In the genomic region with DNA sequence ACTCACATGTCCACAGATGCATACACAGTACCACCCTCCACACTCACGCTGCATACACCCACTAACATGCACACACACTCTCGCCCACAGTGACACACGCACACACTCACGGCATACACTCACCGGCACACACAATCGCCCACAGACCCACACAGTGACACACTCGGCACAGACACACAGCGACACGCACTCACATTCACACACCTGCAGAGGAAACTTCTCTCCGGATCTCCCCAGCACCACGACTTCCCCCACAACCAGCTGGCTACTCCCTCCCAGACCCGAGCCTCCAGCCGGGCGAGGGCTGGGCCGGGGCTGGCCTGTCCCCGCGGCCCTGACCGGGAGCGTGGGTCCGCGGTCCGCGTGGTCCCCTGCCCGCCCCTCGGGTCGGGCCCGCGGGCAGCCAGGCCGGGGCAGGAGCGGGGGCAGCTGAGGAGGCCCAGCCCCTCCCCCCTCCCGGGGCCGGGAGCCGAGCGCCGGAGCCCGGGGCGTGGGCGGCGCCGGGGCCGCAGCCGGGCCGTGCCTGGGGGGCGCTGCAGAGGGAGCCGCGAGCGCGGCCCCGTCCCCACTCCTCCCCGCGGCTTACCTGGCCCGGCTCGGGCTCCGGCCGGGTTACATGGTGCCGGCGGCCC, we compare ENCODE assay signal across 8 cellular contexts.
DNase-seq lines count a peak whose midpoint lies in the region; ATAC-seq lines count a peak whose summit lies in the region.

No MANE protein-coding gene starts in this region.

- H3K27ac Mint-ChIP-seq in T-helper 2 cell treated with Interferon-gamma antibody and Interleukin-4, amounts not matched to agents 5 μg/mL and 100 μg/mL, for 36 hours: no peak overlapping the region

- H3K27me3 ChIP-seq in iPS DF 6.9 (ENCODE audit: control insufficient read depth, insufficient read depth, low read length): peaks cover 6% of the 10 kb centered on the region; the same call in 1 of the 2 replicates

- WGBS in iPS DF 6.9 (ENCODE audit: insufficient coverage, insufficient read length): no CpG with 5 or more reads among the region's 57 CpGs

- DNase-seq in NCI-H82 (lab: John Stamatoyannopoulos, UW) (peak; percentile 57), NCI-H82 treated with DMSO at 0.1 percent for 48 hours (lab: John Stamatoyannopoulos, UW; ENCODE audit: unreplicated experiment) (no peak), iPS DF 6.9 (ENCODE audit: low read depth, low spot score) (no peak)
- DNase-seq in T-helper 2 cell treated with Interferon-gamma antibody and Interleukin-4, amounts not matched to agents 5 μg/mL and 100 μg/mL, for 36 hours (ENCODE audit: low spot score): no peak
- no peak for DNase-seq in stimulated activated naive CD8-positive, alpha-beta T cell treated with anti-CD3 and anti-CD28 coated beads, Interleukin-15, Interleukin-2, amounts not matched to agents 100 U/mL and 50 U/mL, for 24 hours

- no peaks in the 10 kb centered on the region for H3K9me3 Mint-ChIP-seq in T-helper 2 cell treated with Interferon-gamma antibody and Interleukin-4, amounts not matched to agents 5 μg/mL and 100 μg/mL, for 36 hours

- peak overlapping the region; percentile 73; the same call in 1 of the 2 replicates for H3K4me3 ChIP-seq in iPS DF 6.9 (ENCODE audit: low read length)

- H3K4me1 Mint-ChIP-seq in T-helper 2 cell treated with Interferon-gamma antibody and Interleukin-4, amounts not matched to agents 5 μg/mL and 100 μg/mL, for 36 hours (ENCODE audit: low read depth): peaks cover 5% of the 10 kb centered on the region

- peaks cover 4% of the 10 kb centered on the region; the same call in 1 of the 2 replicates for H3K4me1 ChIP-seq in iPS DF 6.9 (ENCODE audit: control insufficient read depth, insufficient read depth, low read length)

- no peak overlapping the region for H3K27ac ChIP-seq in iPS DF 6.9 (ENCODE audit: low read length)

- H3K36me3 ChIP-seq in iPS DF 6.9 (ENCODE audit: control insufficient read depth, insufficient read depth, low read length): no peaks in the 10 kb centered on the region

- H3K9me3 ChIP-seq in iPS DF 6.9 (ENCODE audit: control insufficient read depth, insufficient read depth, low read length): no peaks in the 10 kb centered on the region

- H3K4me3 Mint-ChIP-seq in T-helper 2 cell treated with Interferon-gamma antibody and Interleukin-4, amounts not matched to agents 5 μg/mL and 100 μg/mL, for 36 hours: peak overlapping the region; percentile 73

- H3K36me3 Mint-ChIP-seq in T-helper 2 cell treated with Interferon-gamma antibody and Interleukin-4, amounts not matched to agents 5 μg/mL and 100 μg/mL, for 36 hours (ENCODE audit: low read depth): peaks cover 1% of the 10 kb centered on the region

- peak; percentile 29 for ATAC-seq in stimulated activated naive CD8-positive, alpha-beta T cell treated with anti-CD3 and anti-CD28 coated beads, Interleukin-15, Interleukin-2, amounts not matched to agents 100 U/mL and 50 U/mL, for 24 hours
- ATAC-seq in HG02938 (IDR thresholded peaks at IDR 0.05; ENCODE audit: unreplicated experiment) (no peak), GM18502 (IDR thresholded peaks at IDR 0.05; ENCODE audit: poor library complexity, unreplicated experiment) (no peak), GM19328 (IDR thresholded peaks at IDR 0.05; ENCODE audit: unreplicated experiment) (no peak)

- H3K27me3 Mint-ChIP-seq in T-helper 2 cell treated with Interferon-gamma antibody and Interleukin-4, amounts not matched to agents 5 μg/mL and 100 μg/mL, for 36 hours (ENCODE audit: low read depth): peaks cover 73% of the 10 kb centered on the region
